17 cellular contexts compared by ENCODE assay signal in the genomic region with DNA sequence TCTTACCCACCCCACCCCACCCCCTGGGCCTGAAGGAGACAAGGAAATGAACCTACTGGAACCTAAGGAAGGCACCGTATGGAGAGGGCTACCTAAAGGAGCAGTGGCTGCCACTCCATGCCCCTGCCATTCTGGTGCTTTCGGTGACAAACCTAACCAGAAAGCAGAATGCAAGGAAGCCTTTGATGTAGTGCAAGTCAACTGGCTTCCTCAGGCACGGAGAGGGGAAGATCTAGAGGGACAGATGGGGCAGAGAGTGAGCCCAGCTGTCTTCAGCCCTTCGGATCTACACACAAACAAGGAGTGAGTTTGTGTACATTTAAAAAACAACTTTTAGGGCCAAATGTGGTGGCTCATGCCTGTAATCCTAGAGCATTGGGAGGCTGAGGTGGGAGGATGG. TPM values are rescaled to one million over a fixed set of nuclear protein-coding genes. Genes with fewer than 3 reads are reported as not detected.
DNase-seq lines count a peak whose midpoint lies in the region; ATAC-seq, FAIRE-seq and TF ChIP-seq lines count a peak whose summit lies in the region.
"Had no signal": no experiment of that assay in that cellular context is flagged by ENCODE, and none has a peak within 500 bp of the region (broad histone marks: within the 10 kb centered on the region; RNA-seq: fewer than 3 reads in every experiment).

No MANE protein-coding gene starts in this region.

- FAIRE-seq in GM19239 (lab: Jason Lieb, UNC) = peak; percentile 60
- FAIRE-seq: astrocyte, frontal cortex had no signal

- H3K4me3 Mint-ChIP-seq in CD8-positive, alpha-beta T cell = peak overlapping the region; percentile 68
- peak overlapping the region; percentile 73 for H3K4me3 Mint-ChIP-seq in activated T-helper 17 cell treated with anti-CD3 and anti-CD28 coated beads, Interleukin-2, amount 50 U/mL, for 72 hours
- H3K4me3 Mint-ChIP-seq in natural killer cell treated with Interleukin-12 subunit alpha and Interleukin-12 subunit beta and Interleukin-15 and Interleukin-18, amount 100 ng/mL, for 72 hours = peak overlapping the region; percentile 1
- no peak overlapping the region for H3K4me3 Mint-ChIP-seq in type B pancreatic cell

- no peak for DNase-seq in CD8-positive, alpha-beta T cell
- DNase-seq in GM19239 (ENCODE audit: insufficient read length, low spot score) (no peak), GOT3 (lab: John Stamatoyannopoulos, UW) (no peak), type B pancreatic cell (ENCODE audit: extremely low spot score, unreplicated experiment) (no peak)
- no peak for DNase-seq in natural killer cell treated with Interleukin-12 subunit alpha and Interleukin-12 subunit beta and Interleukin-15 and Interleukin-18, amount 100 ng/mL, for 72 hours (ENCODE audit: low spot score)
- DNase-seq: DMS79, IMR-90, left lung, NCI-H2029 treated with DMSO at 0.1 percent for 48 hours, NCI-H748 treated with DMSO at 0.1 percent for 48 hours, sigmoid colon, thyroid gland had no signal

- TF ChIP-seq CTCF in CD8-positive, alpha-beta T cell (IDR thresholded peaks at IDR 0.05) = no peak
- TF ChIP-seq CTCF in type B pancreatic cell (conservative IDR thresholded peaks at IDR 0.05) = no peak

- ATAC-seq in CD8-positive, alpha-beta T cell = no peak
- peak; percentile 39 for ATAC-seq in activated T-helper 17 cell treated with anti-CD3 and anti-CD28 coated beads, Interleukin-2, amount 50 U/mL, for 72 hours (replicated peaks)
- no peak for ATAC-seq in natural killer cell treated with Interleukin-12 subunit alpha and Interleukin-12 subunit beta and Interleukin-15 and Interleukin-18, amount 100 ng/mL, for 72 hours
- no peak for ATAC-seq in HG03342 (IDR thresholded peaks at IDR 0.05; ENCODE audit: unreplicated experiment)
- ATAC-seq: left lung had no signal

- H3K9me3 ChIP-seq in CD8-positive, alpha-beta T cell (ENCODE audit: low read length) = no peaks in the 10 kb centered on the region
- H3K9me3 ChIP-seq: left lung, sigmoid colon, thyroid gland had no signal

- no peaks in the 10 kb centered on the region for H3K36me3 ChIP-seq in CD8-positive, alpha-beta T cell (ENCODE audit: insufficient read depth, low read length)
- H3K36me3 ChIP-seq: left lung, sigmoid colon, thyroid gland had no signal

- no peak overlapping the region for H3K27ac ChIP-seq in CD8-positive, alpha-beta T cell (ENCODE audit: low read depth, low read length)
- H3K27ac ChIP-seq: left lung, sigmoid colon, thyroid gland had no signal

- no peak overlapping the region for H3K4me3 ChIP-seq in CD8-positive, alpha-beta T cell (ENCODE audit: low read depth, low read length)
- H3K4me3 ChIP-seq: left lung, sigmoid colon, thyroid gland had no signal

- intact Hi-C loops in CD8-positive, alpha-beta T cell (cut with DNase I, micrococcal nuclease) = loop anchor here in 1 of 2 experiments (2.0 to 5.0 kb wide), 2 partner anchors 18 to 47 kb away; no protein-coding TSS in a partner anchor

- H3K9me3 Mint-ChIP-seq in CD8-positive, alpha-beta T cell = no peaks in the 10 kb centered on the region
- H3K9me3 Mint-ChIP-seq in activated T-helper 17 cell treated with anti-CD3 and anti-CD28 coated beads, Interleukin-2, amount 50 U/mL, for 72 hours = no peaks in the 10 kb centered on the region
- H3K9me3 Mint-ChIP-seq in natural killer cell treated with Interleukin-12 subunit alpha and Interleukin-12 subunit beta and Interleukin-15 and Interleukin-18, amount 100 ng/mL, for 72 hours = no peaks in the 10 kb centered on the region
- no peaks in the 10 kb centered on the region for H3K9me3 Mint-ChIP-seq in type B pancreatic cell

- H3K27me3 Mint-ChIP-seq in CD8-positive, alpha-beta T cell (ENCODE audit: low read depth) = no peaks in the 10 kb centered on the region
- no peaks in the 10 kb centered on the region for H3K27me3 Mint-ChIP-seq in activated T-helper 17 cell treated with anti-CD3 and anti-CD28 coated beads, Interleukin-2, amount 50 U/mL, for 72 hours
- no peaks in the 10 kb centered on the region for H3K27me3 Mint-ChIP-seq in natural killer cell treated with Interleukin-12 subunit alpha and Interleukin-12 subunit beta and Interleukin-15 and Interleukin-18, amount 100 ng/mL, for 72 hours
- peaks cover 24% of the 10 kb centered on the region for H3K27me3 Mint-ChIP-seq in type B pancreatic cell

- H3K4me1 ChIP-seq in CD8-positive, alpha-beta T cell (ENCODE audit: insufficient read depth, low read length) = peaks cover 53% of the 10 kb centered on the region
- H3K4me1 ChIP-seq: sigmoid colon, thyroid gland had no signal

- POLR2A ChIA-PET in CD8-positive, alpha-beta T cell (lab: Charles Lee) = interaction anchor here (0.6 kb wide), 1 partner anchor 97 kb away, joined by 3 read pairs; no protein-coding TSS in a partner anchor

- peaks cover 86% of the 10 kb centered on the region for H3K4me1 Mint-ChIP-seq in CD8-positive, alpha-beta T cell (ENCODE audit: low read depth)
- peaks cover 66% of the 10 kb centered on the region for H3K4me1 Mint-ChIP-seq in activated T-helper 17 cell treated with anti-CD3 and anti-CD28 coated beads, Interleukin-2, amount 50 U/mL, for 72 hours
- H3K4me1 Mint-ChIP-seq in natural killer cell treated with Interleukin-12 subunit alpha and Interleukin-12 subunit beta and Interleukin-15 and Interleukin-18, amount 100 ng/mL, for 72 hours (ENCODE audit: low read depth in 2 of 2) = peaks cover 61 to 74% of the 10 kb centered on the region in 2 donors
- H3K4me1 Mint-ChIP-seq in type B pancreatic cell (ENCODE audit: unreplicated experiment) = no peaks in the 10 kb centered on the region

- H3K27me3 ChIP-seq in CD8-positive, alpha-beta T cell (ENCODE audit: insufficient read depth, low read length) = no peaks in the 10 kb centered on the region
- H3K27me3 ChIP-seq: thyroid gland had no signal

- H3K36me3 Mint-ChIP-seq in CD8-positive, alpha-beta T cell = peaks cover 43% of the 10 kb centered on the region
- peaks cover 87% of the 10 kb centered on the region for H3K36me3 Mint-ChIP-seq in activated T-helper 17 cell treated with anti-CD3 and anti-CD28 coated beads, Interleukin-2, amount 50 U/mL, for 72 hours (ENCODE audit: low read depth)
- peaks cover 13% of the 10 kb centered on the region for H3K36me3 Mint-ChIP-seq in natural killer cell treated with Interleukin-12 subunit alpha and Interleukin-12 subunit beta and Interleukin-15 and Interleukin-18, amount 100 ng/mL, for 72 hours
- no peaks in the 10 kb centered on the region for H3K36me3 Mint-ChIP-seq in type B pancreatic cell

- H3K27ac Mint-ChIP-seq in CD8-positive, alpha-beta T cell = peak overlapping the region; percentile 90
- peak overlapping the region; percentile 86 for H3K27ac Mint-ChIP-seq in activated T-helper 17 cell treated with anti-CD3 and anti-CD28 coated beads, Interleukin-2, amount 50 U/mL, for 72 hours
- peak overlapping the region in 1 of 2 donors; percentile 15 for H3K27ac Mint-ChIP-seq in natural killer cell treated with Interleukin-12 subunit alpha and Interleukin-12 subunit beta and Interleukin-15 and Interleukin-18, amount 100 ng/mL, for 72 hours
- H3K27ac Mint-ChIP-seq in type B pancreatic cell = no peak overlapping the region

- CTCF ChIA-PET in CD8-positive, alpha-beta T cell (lab: Charles Lee) = interaction anchor here (1.8 kb wide), 1 partner anchor 38 kb away, joined by 5 read pairs; no protein-coding TSS in a partner anchor

RNA-seq across cellular contexts. Expression of a gene that starts 39.5 kb away (rescaled TPM):
- total RNA-seq in CD8-positive, alpha-beta T cell = 100 to 1,000 TPM; 128 to 129 TPM
- total RNA-seq in activated T-helper 17 cell treated with anti-CD3 and anti-CD28 coated beads, Interleukin-2, amount 50 U/mL, for 72 hours = 10 to 100 TPM; 77.2 to 79.5 TPM
- total RNA-seq in natural killer cell treated with Interleukin-12 subunit alpha and Interleukin-12 subunit beta and Interleukin-15 and Interleukin-18, amount 100 ng/mL, for 72 hours = 100 to 1,000 TPM in 1 of 2 donors, 10 to 100 TPM in 1; 74.6 to 119 TPM
- 0.31 TPM in 1 of 2 replicates, not detected in the other for total RNA-seq in type B pancreatic cell (ENCODE audit: low replicate concordance)
- total RNA-seq: IMR-90, osteocyte had no signal

Comparison
In these comparisons a context has a peak if more than half of its experiments do, and no peak if none do; other contexts are left out.
1. RNA of a gene that starts 39.5 kb away (total RNA-seq): 128 to 129 TPM in CD8-positive, alpha-beta T cell, 74.6 to 119 TPM in natural killer cell treated with Interleukin-12 subunit alpha and Interleukin-12 subunit beta and Interleukin-15 and Interleukin-18, amount 100 ng/mL, for 72 hours and 77.2 to 79.5 TPM in activated T-helper 17 cell treated with anti-CD3 and anti-CD28 coated beads, Interleukin-2, amount 50 U/mL, for 72 hours; 0.31 TPM in type B pancreatic cell; every median in the first group is over 10 times any median in the second.